ENCODE assay signal across 19 cellular contexts in the genomic region with DNA sequence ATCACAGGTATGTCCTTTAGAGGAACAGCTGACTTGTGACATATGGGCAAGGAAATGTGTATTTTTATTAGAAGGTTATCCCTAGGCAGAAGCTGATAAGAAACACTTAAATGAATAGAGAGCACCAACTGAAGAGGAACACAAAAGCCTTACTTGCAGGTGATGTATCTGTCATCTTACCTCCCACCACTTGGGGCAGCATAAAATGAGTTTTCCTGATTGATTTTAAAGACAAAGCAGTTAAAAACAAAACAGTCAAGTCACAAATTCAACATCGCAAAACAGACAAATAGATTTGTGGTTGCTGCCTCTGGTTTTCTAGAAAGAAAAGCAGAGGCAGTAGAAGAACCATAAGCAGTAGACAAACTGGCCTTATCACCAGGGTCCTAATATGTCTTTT.
DNase-seq lines count a peak whose midpoint lies in the region; ATAC-seq, FAIRE-seq and TF ChIP-seq lines count a peak whose summit lies in the region.
"Had no signal": no experiment of that assay in that cellular context is flagged by ENCODE, and none has a peak within 500 bp of the region (broad histone marks: within the 10 kb centered on the region; RNA-seq: fewer than 3 reads in every experiment).

No MANE protein-coding gene starts in this region.

- H3K4me3 ChIP-seq in GM06990 (replicated peaks; ENCODE audit: low read depth, low read length), result no peak overlapping the region
- no peak overlapping the region for H3K4me3 ChIP-seq in RWPE2 (ENCODE audit: severe bottlenecking)
- H3K4me3 ChIP-seq: HAP-1, upper lobe of right lung had no signal

- ATAC-seq in RWPE2 (ENCODE audit: low read depth), result no peak
- ATAC-seq: activated CD4-positive, alpha-beta T cell treated with anti-CD3 and anti-CD28 coated beads for 36 hours; stimulated activated memory B cell treated with anti-CD40 and anti-IgM and Interleukin-4, amounts not matched to agents 10 μg/mL and 1 μg/mL and 100 μg/mL, for 72 hours; upper lobe of right lung had no signal

- H3K9me3 Mint-ChIP-seq in nephron progenitor cell, result peaks cover 4% of the 10 kb centered on the region
- H3K9me3 Mint-ChIP-seq: stimulated activated memory B cell treated with anti-CD40 and anti-IgM and Interleukin-4, amounts not matched to agents 10 μg/mL and 1 μg/mL and 100 μg/mL, for 72 hours had no signal

- DNase-seq in GM06990 (ENCODE audit: extremely low read depth, insufficient read length) (no peak), HT-29 (ENCODE audit: low spot score) (peak; percentile 4), RWPE2 (ENCODE audit: low spot score) (no peak), nephron progenitor cell (no peak), ureter (ENCODE audit: low spot score) (no peak), RCC 7860 (ENCODE audit: low spot score) (no peak)
- no peak for DNase-seq in stimulated activated CD4-positive, alpha-beta T cell treated with anti-CD3 and anti-CD28 coated beads, Interleukin-4, amount 100 ng/mL, for 1 hour
- DNase-seq: activated CD4-positive, alpha-beta T cell treated with anti-CD3 and anti-CD28 coated beads for 36 hours; activated naive CD4-positive, alpha-beta T cell treated with anti-CD3 and anti-CD28 coated beads, Interleukin-2, amount 10 ng/mL, durations not matched to agents 7 days and 5 days; DMS79; effector memory CD4-positive, alpha-beta T cell; NCI-H1436 treated with DMSO at 0.1 percent for 48 hours; NCI-H510A treated with DMSO at 0.1 percent for 48 hours; upper lobe of right lung had no signal

- no peak overlapping the region for H3K27ac ChIP-seq in RWPE2 (ENCODE audit: poor library complexity, severe bottlenecking)
- H3K27ac ChIP-seq: neutrophil, upper lobe of right lung had no signal

- TF ChIP-seq CTCF in GM06990 (IDR thresholded peaks at IDR 0.05; ENCODE audit: insufficient read depth, low read length, poor library complexity, severe bottlenecking) (peak; percentile 36), RWPE2 (IDR thresholded peaks at IDR 0.05; ENCODE audit: poor library complexity, severe bottlenecking) (peak; percentile 17), nephron progenitor cell (IDR thresholded peaks at IDR 0.05) (peak; percentile 27)

- no peak overlapping the region for H3K4me3 Mint-ChIP-seq in nephron progenitor cell
- H3K4me3 Mint-ChIP-seq: activated CD4-positive, alpha-beta T cell treated with anti-CD3 and anti-CD28 coated beads for 36 hours; activated naive CD4-positive, alpha-beta T cell treated with anti-CD3 and anti-CD28 coated beads, Interleukin-2, amount 10 ng/mL, durations not matched to agents 7 days and 5 days; B cell; stimulated activated memory B cell treated with anti-CD40 and anti-IgM and Interleukin-4, amounts not matched to agents 10 μg/mL and 1 μg/mL and 100 μg/mL, for 72 hours had no signal

- FAIRE-seq in RCC 7860 (lab: Jason Lieb, UNC), result no peak
- FAIRE-seq: frontal cortex had no signal

- no peaks in the 10 kb centered on the region for H3K36me3 Mint-ChIP-seq in nephron progenitor cell (ENCODE audit: low read depth)
- H3K36me3 Mint-ChIP-seq: activated naive CD4-positive, alpha-beta T cell treated with anti-CD3 and anti-CD28 coated beads, Interleukin-2, amount 10 ng/mL, durations not matched to agents 7 days and 5 days; stimulated activated memory B cell treated with anti-CD40 and anti-IgM and Interleukin-4, amounts not matched to agents 10 μg/mL and 1 μg/mL and 100 μg/mL, for 72 hours had no signal

- H3K36me3 ChIP-seq in GM06990 (ENCODE audit: control insufficient read depth, insufficient read depth, low read length) (no peaks in the 10 kb centered on the region), RWPE2 (ENCODE audit: low read depth) (no peaks in the 10 kb centered on the region)
- H3K36me3 ChIP-seq: HAP-1, neutrophil, upper lobe of right lung had no signal

- H3K27me3 Mint-ChIP-seq in nephron progenitor cell (ENCODE audit: low read depth, poor library complexity), result peaks cover 4% of the 10 kb centered on the region
- H3K27me3 Mint-ChIP-seq: activated CD4-positive, alpha-beta T cell treated with anti-CD3 and anti-CD28 coated beads for 36 hours; activated naive CD4-positive, alpha-beta T cell treated with anti-CD3 and anti-CD28 coated beads, Interleukin-2, amount 10 ng/mL, durations not matched to agents 7 days and 5 days; B cell; stimulated activated memory B cell treated with anti-CD40 and anti-IgM and Interleukin-4, amounts not matched to agents 10 μg/mL and 1 μg/mL and 100 μg/mL, for 72 hours had no signal

- peaks cover 9% of the 10 kb centered on the region for H3K4me1 Mint-ChIP-seq in nephron progenitor cell
- H3K4me1 Mint-ChIP-seq: activated CD4-positive, alpha-beta T cell treated with anti-CD3 and anti-CD28 coated beads for 36 hours; activated naive CD4-positive, alpha-beta T cell treated with anti-CD3 and anti-CD28 coated beads, Interleukin-2, amount 10 ng/mL, durations not matched to agents 7 days and 5 days; B cell; stimulated activated memory B cell treated with anti-CD40 and anti-IgM and Interleukin-4, amounts not matched to agents 10 μg/mL and 1 μg/mL and 100 μg/mL, for 72 hours had no signal

- H3K27ac Mint-ChIP-seq in nephron progenitor cell, result no peak overlapping the region
- H3K27ac Mint-ChIP-seq: activated CD4-positive, alpha-beta T cell treated with anti-CD3 and anti-CD28 coated beads for 36 hours; activated naive CD4-positive, alpha-beta T cell treated with anti-CD3 and anti-CD28 coated beads, Interleukin-2, amount 10 ng/mL, durations not matched to agents 7 days and 5 days; B cell; stimulated activated memory B cell treated with anti-CD40 and anti-IgM and Interleukin-4, amounts not matched to agents 10 μg/mL and 1 μg/mL and 100 μg/mL, for 72 hours had no signal

- no peaks in the 10 kb centered on the region for H3K27me3 ChIP-seq in GM06990 (replicated peaks; ENCODE audit: control insufficient read depth, insufficient read depth, low read length)
- H3K27me3 ChIP-seq in RWPE2 (ENCODE audit: insufficient read depth, poor library complexity, severe bottlenecking), result no peaks in the 10 kb centered on the region
- H3K27me3 ChIP-seq: neutrophil, upper lobe of right lung had no signal

- no peaks in the 10 kb centered on the region for H3K4me1 ChIP-seq in RWPE2 (ENCODE audit: insufficient read depth, poor library complexity, severe bottlenecking)
- H3K4me1 ChIP-seq: upper lobe of right lung had no signal

- no peaks in the 10 kb centered on the region for H3K9me3 ChIP-seq in RWPE2 (ENCODE audit: severe bottlenecking)
- H3K9me3 ChIP-seq: neutrophil, upper lobe of right lung had no signal
